8 cellular contexts compared by ENCODE assay signal in the genomic region with DNA sequence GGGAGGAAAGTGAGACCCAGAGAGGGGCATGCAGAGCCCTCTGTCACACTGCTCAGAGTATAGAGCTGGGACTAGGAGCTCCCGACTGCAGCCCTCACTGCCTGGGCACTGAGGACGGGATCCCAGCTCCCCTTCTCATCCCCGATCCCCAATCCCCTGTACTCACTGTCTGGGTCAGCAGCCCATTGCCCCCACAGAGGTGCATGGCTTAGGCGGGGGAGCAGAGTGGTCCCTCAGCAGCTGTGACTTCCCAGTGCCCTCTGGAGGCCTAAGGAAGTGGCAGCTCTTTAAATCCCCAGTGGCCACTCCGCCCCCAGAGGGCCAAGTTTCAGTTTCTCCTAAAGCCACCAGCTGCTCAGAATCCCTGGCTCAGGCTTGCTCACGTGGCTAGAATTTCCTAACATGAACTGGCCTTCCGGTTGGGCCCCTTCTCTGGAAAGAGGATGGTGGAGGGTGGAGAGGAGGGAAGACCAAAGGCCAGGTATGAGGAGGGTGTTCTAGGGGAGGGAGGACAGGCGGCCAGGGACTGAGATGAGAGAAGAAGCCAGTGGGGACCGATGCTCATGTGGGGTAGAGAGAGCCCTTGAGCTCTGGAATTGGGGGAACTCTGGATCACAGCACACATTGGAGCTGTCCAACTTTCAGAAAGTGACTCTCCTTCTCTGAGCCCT. TPM values are rescaled to one million over a fixed set of nuclear protein-coding genes. Genes with fewer than 3 reads are reported as not detected.
DNase-seq lines count a peak whose midpoint lies in the region; ATAC-seq and TF ChIP-seq lines count a peak whose summit lies in the region.

A gene with protein sequence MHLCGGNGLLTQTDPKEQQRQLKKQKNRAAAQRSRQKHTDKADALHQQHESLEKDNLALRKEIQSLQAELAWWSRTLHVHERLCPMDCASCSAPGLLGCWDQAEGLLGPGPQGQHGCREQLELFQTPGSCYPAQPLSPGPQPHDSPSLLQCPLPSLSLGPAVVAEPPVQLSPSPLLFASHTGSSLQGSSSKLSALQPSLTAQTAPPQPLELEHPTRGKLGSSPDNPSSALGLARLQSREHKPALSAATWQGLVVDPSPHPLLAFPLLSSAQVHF (minus strand): TSS at position 262 of the 671 bp plus-strand sequence. CDS start 57 bp downstream, at position 205.

- intact Hi-C loops in psoas muscle (cut with DNase I) = loop anchor here in 1 of 2 donors (5.0 kb wide), 1 partner anchor 80 kb away; the partner anchor contains the start of gene ATG2A

- peak; percentile 95 to 99 (median 98) for ATAC-seq in psoas muscle
- ATAC-seq in GM18868 (IDR thresholded peaks at IDR 0.05; ENCODE audit: unreplicated experiment) = no peak

- peak within 1 kb of the TSS; percentile 80 for H3K27ac ChIP-seq in psoas muscle

- no peaks in the 10 kb centered on the region for H3K9me3 ChIP-seq in psoas muscle

- H3K4me3 ChIP-seq in astrocyte of the cerebellum (ENCODE audit: low read depth, low read length) (no peak within 1 kb of the TSS), psoas muscle (peak within 1 kb of the TSS; percentile 74)

- 8 to 16% (median 9%) methylated on average over 9 of the region's 9 CpGs for WGBS in psoas muscle, 3 donors

- peak; percentile 19 for TF ChIP-seq CTCF in astrocyte of the cerebellum (IDR thresholded peaks at IDR 0.05; ENCODE audit: low read depth, low read length, missing control alignments)
- peak; percentile 42 for TF ChIP-seq CTCF in psoas muscle (IDR thresholded peaks at IDR 0.05)

- H3K36me3 ChIP-seq in psoas muscle (ENCODE audit: insufficient read depth in 1 of 2, low read depth in 1 of 2) = peaks cover 0 to 12% of the 10 kb centered on the region in 2 donors

- in situ Hi-C loops in astrocyte of the cerebellum (cut with HindIII; ENCODE audit: low sequenced_read_pairs) = no loop called here

- no peaks in the 10 kb centered on the region for H3K27me3 ChIP-seq in psoas muscle (ENCODE audit: insufficient read depth in 3 of 3, low read length in 2 of 3)

- H3K4me1 ChIP-seq in psoas muscle = peaks cover 22% of the 10 kb centered on the region

- DNase-seq in AG08396 (ENCODE audit: low spot score) (peak; percentile 91), GM19238 (ENCODE audit: insufficient read length, low spot score) (peak; percentile 58), NCI-H524 (lab: John Stamatoyannopoulos, UW) (peak; percentile 84 to 94), astrocyte of the cerebellum (ENCODE audit: low read depth) (no peak), hippocampal formation (lab: John Stamatoyannopoulos, UW) (peak; percentile 35 to 36), psoas muscle (peak; percentile 75 to 86)
- no peak for DNase-seq in activated CD4-positive, alpha-beta T cell treated with anti-CD3 and anti-CD28 coated beads for 1 hour

RNA-seq across cellular contexts. Expression of the gene that starts here (rescaled TPM):
- total RNA-seq in psoas muscle = 1 to 10 TPM; 1.7 to 2.5 (median 2.4) TPM
- 1 to 10 TPM; 2.3 to 8.4 (median 3.4) TPM for polyA plus RNA-seq in psoas muscle

Comparison
In these comparisons a context has a peak if more than half of its experiments do, and no peak if none do; other contexts are left out.
1. DNase-seq: peak in AG08396 (single experiment), GM19238 (single experiment), NCI-H524 (2 of 2), hippocampal formation (2 of 2) and psoas muscle (2 of 2); none in astrocyte of the cerebellum (single experiment) and activated CD4-positive, alpha-beta T cell treated with anti-CD3 and anti-CD28 coated beads for 1 hour (single experiment).